Comparison of ENCODE assay signal across 1 cellular context in the genomic region with DNA sequence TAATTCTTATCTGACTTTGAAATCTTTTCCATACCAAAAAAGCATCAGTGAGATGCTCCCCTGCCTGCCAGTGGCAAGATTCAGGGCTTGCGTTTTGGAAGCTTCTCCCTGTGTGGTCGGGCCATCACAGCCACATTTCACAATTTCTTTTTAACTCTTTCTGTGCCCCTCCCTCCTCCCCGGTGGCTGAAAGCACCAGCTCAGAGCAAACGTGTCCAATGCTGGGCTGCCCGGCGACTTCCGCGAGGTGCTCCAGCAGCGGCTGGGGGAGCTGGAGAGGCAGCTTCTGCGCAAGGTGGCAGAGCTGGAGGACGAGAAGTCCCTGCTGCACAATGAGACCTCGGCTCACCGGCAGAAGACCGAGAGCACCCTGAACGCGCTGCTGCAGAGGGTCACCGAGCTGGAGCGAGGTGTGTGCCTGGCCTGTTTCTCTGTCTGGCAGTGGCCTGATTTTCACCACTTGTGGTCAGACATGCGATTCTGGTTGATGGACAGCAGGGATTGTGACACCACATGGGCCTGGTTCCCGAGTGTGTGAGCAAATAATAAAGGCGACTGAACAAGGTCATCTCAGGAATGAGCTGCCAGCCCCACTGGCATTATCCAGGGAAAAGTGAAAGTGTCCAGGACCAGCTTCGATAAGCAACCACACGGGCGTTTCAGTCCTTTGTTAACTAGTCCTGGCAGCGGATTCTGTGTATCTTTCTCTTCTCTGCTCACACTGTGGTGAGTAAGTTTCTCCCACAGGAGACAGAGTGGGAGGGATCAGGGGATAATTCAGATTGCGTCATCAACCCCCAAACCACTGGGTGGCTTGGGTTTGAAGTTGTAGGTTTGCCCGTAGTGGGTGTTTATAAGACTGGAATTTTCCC.
TF ChIP-seq lines count a peak whose summit lies in the region.

No MANE protein-coding gene starts in this region.

TF ChIP-seq in GM23338, 12 proteins besides CTCF, POLR2A, EP300 and RAD21 (continued from another document):
- TF ChIP-seq ZNF331 (CRISPR knock-in tag; IDR thresholded peaks at IDR 0.05; ENCODE audit: low read depth) (no peak), ZNF114 (CRISPR knock-in tag; IDR thresholded peaks at IDR 0.05) (no peak), STAT1 (IDR thresholded peaks at IDR 0.05; ENCODE audit: unreplicated experiment) (no peak), JUNB (IDR thresholded peaks at IDR 0.05; ENCODE audit: unreplicated experiment) (no peak), EZH2 (IDR thresholded peaks at IDR 0.05; ENCODE audit: low read depth, unreplicated experiment) (no peak)
TF ChIP-seq in GM23338: peak in this region for 0.
